27 cellular contexts compared by ENCODE assay signal in genomic region chr11:88169881-88170280, GRCh38. TPM values are rescaled to one million over a fixed set of nuclear protein-coding genes. Genes with fewer than 3 reads are reported as not detected.
"Had no signal": no experiment of that assay in that cellular context is flagged by ENCODE, and none has a peak within 500 bp of the region (broad histone marks: within the 10 kb centered on the region; RNA-seq: fewer than 3 reads in every experiment).

No MANE protein-coding gene starts in this region.

- DNase-seq: colonic mucosa; effector CD8-positive, alpha-beta T cell; endodermal cell; erythroblast; esophagus squamous epithelium; head of caudate nucleus; kidney; mesenchymal stem cell; midbrain; naive thymus-derived CD4-positive, alpha-beta T cell; stimulated activated CD4-positive, alpha-beta T cell treated with anti-CD3 and anti-CD28 coated beads, Interleukin-2, amount 100 ng/mL, for 24 hours; stimulated activated CD4-positive, alpha-beta T cell treated with anti-CD3 and anti-CD28 coated beads, Interleukin-4, amount 100 ng/mL, for 24 hours; stimulated activated naive CD4-positive, alpha-beta T cell treated with Interleukin-2 at 50 U/mL for 16 hours; stomach; thyroid gland had no signal

- H3K4me1 ChIP-seq: colonic mucosa, neural progenitor cell, parathyroid adenoma, prostate gland had no signal

- H3K36me3 Mint-ChIP-seq: naive thymus-derived CD4-positive, alpha-beta T cell; neural progenitor cell; stimulated activated effector memory CD8-positive, alpha-beta T cell treated with anti-CD3 and anti-CD28 coated beads, Interleukin-12 subunit alpha, Interleukin-12 subunit beta, amount 100 ng/mL, for 72 hours had no signal

- H3K27me3 Mint-ChIP-seq: dendritic cell treated with granulocyte-macrophage colony-stimulating factor and Interleukin-4, amounts not matched to agents 40 ng/mL and 50 ng/mL, for 4 days; type B pancreatic cell had no signal

- H3K27me3 ChIP-seq: colonic mucosa, esophagus squamous epithelium, right atrium auricular region, stomach, thyroid gland had no signal

- H3K27ac ChIP-seq: colonic mucosa, esophagus squamous epithelium, neural progenitor cell, parathyroid adenoma, prostate gland, right atrium auricular region, stomach, thyroid gland had no signal

- H3K4me3 ChIP-seq: colonic mucosa, esophagus squamous epithelium, lung, neural progenitor cell, prostate gland, right atrium auricular region, stomach, thyroid gland had no signal

- ATAC-seq: left lobe of liver; naive thymus-derived CD4-positive, alpha-beta T cell; sciatic nerve; stimulated activated effector memory CD8-positive, alpha-beta T cell treated with anti-CD3 and anti-CD28 coated beads, Interleukin-12 subunit alpha, Interleukin-12 subunit beta, amount 100 ng/mL, for 72 hours had no signal

- H3K36me3 ChIP-seq: colonic mucosa, neural progenitor cell, prostate gland, right atrium auricular region, stomach, thyroid gland had no signal

- H3K9me3 Mint-ChIP-seq: dendritic cell treated with granulocyte-macrophage colony-stimulating factor and Interleukin-4, amounts not matched to agents 40 ng/mL and 50 ng/mL, for 4 days; endodermal cell; naive thymus-derived CD4-positive, alpha-beta T cell; nephron; neural progenitor cell; stimulated activated effector memory CD8-positive, alpha-beta T cell treated with anti-CD3 and anti-CD28 coated beads, Interleukin-12 subunit alpha, Interleukin-12 subunit beta, amount 100 ng/mL, for 72 hours had no signal

- H3K9me3 ChIP-seq: colonic mucosa, esophagus squamous epithelium, prostate gland, right atrium auricular region, stomach, thyroid gland had no signal

- H3K4me3 Mint-ChIP-seq: dendritic cell treated with granulocyte-macrophage colony-stimulating factor and Interleukin-4, amounts not matched to agents 40 ng/mL and 50 ng/mL, for 4 days; endodermal cell; naive thymus-derived CD4-positive, alpha-beta T cell; neural progenitor cell; stimulated activated effector memory CD8-positive, alpha-beta T cell treated with anti-CD3 and anti-CD28 coated beads, Interleukin-12 subunit alpha, Interleukin-12 subunit beta, amount 100 ng/mL, for 72 hours; type B pancreatic cell had no signal

- H3K27ac Mint-ChIP-seq: dendritic cell treated with granulocyte-macrophage colony-stimulating factor and Interleukin-4, amounts not matched to agents 40 ng/mL and 50 ng/mL, for 4 days; endodermal cell; naive thymus-derived CD4-positive, alpha-beta T cell; nephron; neural progenitor cell; stimulated activated effector memory CD8-positive, alpha-beta T cell treated with anti-CD3 and anti-CD28 coated beads, Interleukin-12 subunit alpha, Interleukin-12 subunit beta, amount 100 ng/mL, for 72 hours; type B pancreatic cell had no signal

RNA-seq across cellular contexts. Expression of gene RAB38, which starts 5.4 kb away (rescaled TPM):
- total RNA-seq: chondrocyte had no signal
